Comparison of ENCODE assay signal across 13 cellular contexts in the genomic region with DNA sequence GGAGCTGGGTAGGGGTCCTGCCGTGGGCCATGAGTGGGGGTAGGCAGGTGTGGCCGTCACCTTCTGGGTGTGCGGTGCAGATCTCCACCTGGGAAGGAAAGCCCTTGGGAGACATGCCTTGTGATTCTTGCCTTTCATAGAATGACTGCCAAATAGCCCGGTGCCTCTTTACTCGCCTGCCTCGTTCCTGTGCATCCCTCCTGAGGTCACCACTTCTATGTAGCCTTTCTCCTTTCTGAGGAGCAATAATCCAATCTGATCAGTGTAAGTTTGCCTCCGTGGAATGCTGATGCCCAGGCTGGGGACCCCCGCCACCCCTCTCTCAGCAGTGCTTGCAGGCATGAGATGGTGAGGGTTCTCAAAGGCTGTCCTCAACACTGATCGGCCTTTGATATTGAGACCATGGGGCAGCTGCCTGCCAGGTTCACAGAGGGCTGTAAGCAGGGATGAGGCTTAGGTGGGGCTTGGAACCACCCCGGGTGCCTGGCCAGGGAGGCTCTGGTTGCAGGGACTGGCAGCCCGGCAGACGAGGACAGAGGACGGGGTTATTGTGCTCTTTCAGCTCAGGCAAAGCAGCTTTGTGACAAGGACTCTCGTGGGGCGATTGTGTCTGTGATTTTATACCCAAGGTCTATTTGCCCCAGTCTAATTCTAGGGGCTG.
DNase-seq lines count a peak whose midpoint lies in the region; ATAC-seq, FAIRE-seq and TF ChIP-seq lines count a peak whose summit lies in the region.
"Had no signal": no experiment of that assay in that cellular context is flagged by ENCODE, and none has a peak within 500 bp of the region (broad histone marks: within the 10 kb centered on the region; RNA-seq: fewer than 3 reads in every experiment).

No MANE protein-coding gene starts in this region.

- no peak for DNase-seq in bronchial epithelial cell (ENCODE audit: low read depth)
- peak; percentile 27 to 36 for DNase-seq in left lung
- no peak for DNase-seq in NCI-H2029 (lab: John Stamatoyannopoulos, UW)
- DNase-seq in activated CD4-positive, alpha-beta memory T cell treated with anti-CD3 and anti-CD28 coated beads, Interleukin-2, amount 10 ng/mL, durations not matched to agents 7 days and 5 days: no peak
- DNase-seq in NCI-H82 (lab: John Stamatoyannopoulos, UW): no peak
- DNase-seq: activated CD4-positive, alpha-beta T cell treated with anti-CD3 and anti-CD28 coated beads for 36 hours; DND-41; foreskin melanocyte; NCI-H1092 treated with DMSO at 0.1 percent for 48 hours had no signal

- H3K9ac ChIP-seq in Loucy (ENCODE audit: low read depth, low read length, poor library complexity, severe bottlenecking): peak overlapping the region; percentile 98

- intact Hi-C loops in left lung (cut with DNase I): no loop called here

- no peaks in the 10 kb centered on the region for H3K9me2 ChIP-seq in Loucy (replicated peaks; ENCODE audit: low read depth, low read length)

- H3F3A ChIP-seq in Loucy (ENCODE audit: low read depth): peaks cover 1% of the 10 kb centered on the region; the same call in 1 of the 2 replicates

- H3K9me3 ChIP-seq in Loucy (ENCODE audit: insufficient read depth, low read depth, low read length) (no peaks in the 10 kb centered on the region), left lung (no peaks in the 10 kb centered on the region)

- FAIRE-seq in bronchial epithelial cell (lab: Jason Lieb, UNC): peak; percentile 23

- H3K36me3 ChIP-seq in Loucy (ENCODE audit: insufficient read depth, low read length): no peaks in the 10 kb centered on the region
- H3K36me3 ChIP-seq in bronchial epithelial cell (ENCODE audit: control insufficient read depth, insufficient read depth, low read length): peaks cover 8% of the 10 kb centered on the region
- no peaks in the 10 kb centered on the region for H3K36me3 ChIP-seq in left lung

- peaks cover 33% of the 10 kb centered on the region for H3K4me1 Mint-ChIP-seq in activated CD4-positive, alpha-beta memory T cell treated with anti-CD3 and anti-CD28 coated beads, Interleukin-2, amount 10 ng/mL, durations not matched to agents 7 days and 5 days

- H3K27ac ChIP-seq in left lung: peak overlapping the region; percentile 97 to 100
- peak overlapping the region; percentile 98 for H3K27ac ChIP-seq in temporal lobe (ENCODE audit: low read depth, low read length)

- H3K4me3 Mint-ChIP-seq in activated CD4-positive, alpha-beta memory T cell treated with anti-CD3 and anti-CD28 coated beads, Interleukin-2, amount 10 ng/mL, durations not matched to agents 7 days and 5 days: no peak overlapping the region
- H3K4me3 Mint-ChIP-seq: activated CD4-positive, alpha-beta T cell treated with anti-CD3 and anti-CD28 coated beads for 36 hours had no signal

- POLR2A ChIA-PET in activated CD4-positive, alpha-beta memory T cell treated with anti-CD3 and anti-CD28 coated beads, Interleukin-2, amount 10 ng/mL, durations not matched to agents 7 days and 5 days (lab: Charles Lee): interaction anchor here (0.7 to 0.8 kb wide), 2 partner anchors 10 to 11 kb away, joined by 3 to 5 read pairs; no protein-coding TSS in a partner anchor

- no peaks in the 10 kb centered on the region for H4K20me1 ChIP-seq in Loucy (ENCODE audit: insufficient read depth, low read length, poor library complexity, severe bottlenecking)

- H3K4me2 ChIP-seq in Loucy (ENCODE audit: low read depth, low read length, poor library complexity, severe bottlenecking): peak overlapping the region; percentile 81

- ATAC-seq in left lung: no peak
- no peak for ATAC-seq in HG03159 (IDR thresholded peaks at IDR 0.05; ENCODE audit: unreplicated experiment)
- ATAC-seq: activated CD4-positive, alpha-beta T cell treated with anti-CD3 and anti-CD28 coated beads for 36 hours; naive thymus-derived CD8-positive, alpha-beta T cell had no signal

- peaks cover 2% of the 10 kb centered on the region for H3K27me3 Mint-ChIP-seq in activated CD4-positive, alpha-beta memory T cell treated with anti-CD3 and anti-CD28 coated beads, Interleukin-2, amount 10 ng/mL, durations not matched to agents 7 days and 5 days
- H3K27me3 Mint-ChIP-seq: activated CD4-positive, alpha-beta T cell treated with anti-CD3 and anti-CD28 coated beads for 36 hours; naive thymus-derived CD8-positive, alpha-beta T cell had no signal

- H2AFZ ChIP-seq in Loucy (ENCODE audit: low read length): no peak overlapping the region

- H3K27ac Mint-ChIP-seq in activated CD4-positive, alpha-beta memory T cell treated with anti-CD3 and anti-CD28 coated beads, Interleukin-2, amount 10 ng/mL, durations not matched to agents 7 days and 5 days: no peak overlapping the region
- H3K27ac Mint-ChIP-seq: activated CD4-positive, alpha-beta T cell treated with anti-CD3 and anti-CD28 coated beads for 36 hours had no signal

- peaks cover 4% of the 10 kb centered on the region for H3K36me3 Mint-ChIP-seq in activated CD4-positive, alpha-beta memory T cell treated with anti-CD3 and anti-CD28 coated beads, Interleukin-2, amount 10 ng/mL, durations not matched to agents 7 days and 5 days (ENCODE audit: low read depth)

- H3K79me2 ChIP-seq in Loucy (ENCODE audit: insufficient read depth, low read length): peaks cover 99% of the 10 kb centered on the region

- H3K4me3 ChIP-seq in Loucy (ENCODE audit: low read length, poor library complexity, severe bottlenecking) (peak overlapping the region; percentile 84), bronchial epithelial cell (ENCODE audit: low read depth, low read length) (no peak overlapping the region), left lung (no peak overlapping the region)

- H3K4me1 ChIP-seq in Loucy (ENCODE audit: insufficient read depth, low read length, poor library complexity, severe bottlenecking) (peaks cover 78% of the 10 kb centered on the region), left lung (peaks cover 26 to 82% of the 10 kb centered on the region in 2 donors)

- H3K9me3 Mint-ChIP-seq in activated CD4-positive, alpha-beta memory T cell treated with anti-CD3 and anti-CD28 coated beads, Interleukin-2, amount 10 ng/mL, durations not matched to agents 7 days and 5 days: no peaks in the 10 kb centered on the region
- H3K9me3 Mint-ChIP-seq: naive thymus-derived CD8-positive, alpha-beta T cell had no signal

- TF ChIP-seq CTCF in Loucy (conservative IDR thresholded peaks at IDR 0.05; ENCODE audit: low read length) (no peak), bronchial epithelial cell (IDR thresholded peaks at IDR 0.05; ENCODE audit: insufficient read depth, low read length, severe bottlenecking) (no peak), left lung (IDR thresholded peaks at IDR 0.05) (no peak)

- CTCF ChIA-PET in activated CD4-positive, alpha-beta memory T cell treated with anti-CD3 and anti-CD28 coated beads, Interleukin-2, amount 10 ng/mL, durations not matched to agents 7 days and 5 days (lab: Charles Lee): interaction anchor here (1.9 kb wide), 1 partner anchor 57 kb away, joined by 5 read pairs; no protein-coding TSS in a partner anchor

- H3K27me3 ChIP-seq in Loucy (ENCODE audit: insufficient read depth, low read length, poor library complexity, severe bottlenecking) (no peaks in the 10 kb centered on the region), bronchial epithelial cell (ENCODE audit: control insufficient read depth, insufficient read depth, low read length) (no peaks in the 10 kb centered on the region), left lung (no peaks in the 10 kb centered on the region)

Comparison
In these comparisons a context has a peak if more than half of its experiments do, and no peak if none do; other contexts are left out.
1. DNase-seq: peak in left lung (2 of 2); none in bronchial epithelial cell (single experiment), NCI-H2029 (single experiment), activated CD4-positive, alpha-beta memory T cell treated with anti-CD3 and anti-CD28 coated beads, Interleukin-2, amount 10 ng/mL, durations not matched to agents 7 days and 5 days (single experiment) and NCI-H82 (single experiment).